Comparison of ENCODE assay signal across 20 cellular contexts in the genomic region with DNA sequence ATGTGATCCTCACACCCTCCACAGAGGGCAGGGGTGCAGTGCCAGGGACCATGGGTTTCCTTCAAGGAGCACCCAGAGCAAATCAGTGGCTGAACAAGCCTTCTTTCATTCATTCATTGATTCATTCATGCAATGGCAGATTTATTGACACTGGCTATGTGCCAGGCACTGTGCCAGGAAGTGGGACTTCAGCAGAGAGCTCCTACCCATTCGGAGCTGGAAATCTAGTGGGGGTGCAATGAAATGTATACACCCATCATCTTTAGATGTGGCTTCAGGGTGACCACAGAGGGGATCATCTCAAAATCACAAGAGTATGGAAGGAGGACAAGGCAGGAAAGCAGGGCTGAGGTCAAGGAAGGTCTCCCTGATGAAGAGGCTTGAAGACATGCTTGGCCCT. TPM values are rescaled to one million over a fixed set of nuclear protein-coding genes. Genes with fewer than 3 reads are reported as not detected.
A peak's percentile ranks its signal among the peaks of the same experiment; 100 is the strongest.
DNase-seq lines count a peak whose midpoint lies in the region; ATAC-seq and TF ChIP-seq lines count a peak whose summit lies in the region.
"Had no signal": no experiment of that assay in that cellular context is flagged by ENCODE, and none has a peak within 500 bp of the region (broad histone marks: within the 10 kb centered on the region; RNA-seq: fewer than 3 reads in every experiment).

No MANE protein-coding gene starts in this region.

- no peaks in the 10 kb centered on the region for H3K9me2 ChIP-seq in HCT116 (ENCODE audit: insufficient read depth)

- intact Hi-C loops in HCT116 (cut with micrococcal nuclease) (no loop called here), mucosa of descending colon (cut with DNase I, micrococcal nuclease) (no loop called here)

- no peak overlapping the region for H3K4me2 ChIP-seq in HCT116 (ENCODE audit: low read length)
- H3K4me2 ChIP-seq: KMS-11 had no signal

- BruUV-seq in HCT116 (replicated peaks; lab: Mats Ljungman, UMichigan) = no TSS peak

- H3K27me3 ChIP-seq in HCT116 (ENCODE audit: insufficient read depth, low read length) (no peaks in the 10 kb centered on the region), brain microvascular endothelial cell (replicated peaks) (no peaks in the 10 kb centered on the region)
- H3K27me3 ChIP-seq: sigmoid colon, upper lobe of left lung had no signal

- TF ChIP-seq CTCF in HCT116 (IDR thresholded peaks at IDR 0.05 in 2 of 3, conservative IDR thresholded peaks at IDR 0.05 in 1 of 3; ENCODE audit: borderline replicate concordance in 1 of 3, insufficient read depth in 1 of 3, low read depth in 2 of 3, low read length in 2 of 3) (no peak), mucosa of descending colon (IDR thresholded peaks at IDR 0.05) (no peak), brain microvascular endothelial cell (IDR thresholded peaks at IDR 0.05; ENCODE audit: low read depth, low read length, missing control alignments) (no peak), GM13976 (IDR thresholded peaks at IDR 0.05; ENCODE audit: borderline replicate concordance, control extremely low read depth, extremely low read depth, insufficient read depth, missing control alignments) (no peak)

- POLR2A ChIA-PET in HCT116 (lab: Charles Lee) = no interaction called here

- no peaks in the 10 kb centered on the region for H3K79me2 ChIP-seq in HCT116 (ENCODE audit: insufficient read depth, low read length)

- ATAC-seq in HCT116 (0 out of 2 replicates have a peak, but pooled peaks have one; percentile 18), mucosa of descending colon (peak; percentile 2), HG03571 (IDR thresholded peaks at IDR 0.05; ENCODE audit: unreplicated experiment) (no peak)
- ATAC-seq: activated CD4-positive, CD25-positive, alpha-beta regulatory T cell treated with anti-CD3 and anti-CD28 coated beads, Interleukin-2, amount 50 U/mL, for 24 hours; activated CD8-positive, alpha-beta T cell treated with anti-CD3 and anti-CD28 coated beads, Interleukin-2, amount 10 ng/mL, durations not matched to agents 7 days and 5 days had no signal

- H3K36me3 ChIP-seq in HCT116 (ENCODE audit: control insufficient read depth in 1 of 2, insufficient read depth in 2 of 2, low read length in 2 of 2) (no peaks in the 10 kb centered on the region), mucosa of descending colon (ENCODE audit: low read depth) (no peaks in the 10 kb centered on the region), brain microvascular endothelial cell (replicated peaks) (no peaks in the 10 kb centered on the region)

- TF ChIP-seq RAD21 in HCT116 (IDR thresholded peaks at IDR 0.05; ENCODE audit: low read depth) = no peak

- H2AFZ ChIP-seq in HCT116 (ENCODE audit: low read depth, low read length, poor library complexity, severe bottlenecking) = no peak overlapping the region

- H3K4me3 ChIP-seq in HCT116 (replicated peaks in 1 of 2; ENCODE audit: low read depth in 1 of 2, low read length in 2 of 2) (no peak overlapping the region), mucosa of descending colon (no peak overlapping the region), brain microvascular endothelial cell (ENCODE audit: low read depth, low read length) (no peak overlapping the region)
- H3K4me3 ChIP-seq: sigmoid colon, upper lobe of left lung had no signal

- H3K27ac ChIP-seq in HCT116 (ENCODE audit: low read depth, low read length) (no peak overlapping the region), brain microvascular endothelial cell (no peak overlapping the region)
- H3K27ac ChIP-seq: KMS-11, sigmoid colon, upper lobe of left lung had no signal

- H3K9ac ChIP-seq in HCT116 (ENCODE audit: low read length) = no peak overlapping the region
- H3K9ac ChIP-seq: KMS-11 had no signal

- RAD21 ChIA-PET in HCT116 (lab: Charles Lee; ENCODE audit: low non-redundant PET in 1 of 2, low total read pairs in 2 of 2, uncharacterized antibody in 2 of 2, unreplicated experiment in 2 of 2) = no interaction called here

- CTCF ChIA-PET in HCT116 (lab: Charles Lee) = no interaction called here

- H4K20me1 ChIP-seq in HCT116 (ENCODE audit: insufficient read depth) = no peaks in the 10 kb centered on the region

- H3K9me3 ChIP-seq in HCT116 (ENCODE audit: control insufficient read depth in 1 of 2, insufficient read depth in 1 of 2, low read depth in 1 of 2, low read length in 2 of 2) (no peaks in the 10 kb centered on the region), mucosa of descending colon (no peaks in the 10 kb centered on the region)
- H3K9me3 ChIP-seq: sigmoid colon, upper lobe of left lung had no signal

- TF ChIP-seq POLR2A in HCT116 (IDR thresholded peaks at IDR 0.05; ENCODE audit: borderline replicate concordance, extremely low read depth, insufficient read depth, insufficient read length) = no peak

- in situ Hi-C loops in brain microvascular endothelial cell (cut with HindIII; ENCODE audit: low pct_ligation_motif_present, low sequenced_read_pairs) = no loop called here
- in situ Hi-C loops in GM13976 (cut with MboI; ENCODE audit: low sequenced_read_pairs, unreplicated experiment) = no loop called here

- H3K4me1 ChIP-seq in HCT116 (ENCODE audit: control insufficient read depth in 1 of 2, insufficient read depth in 2 of 2, low read length in 2 of 2) (peaks cover 7 to 8% of the 10 kb centered on the region in 2 experiments; a peak in 3 of 4 replicates), mucosa of descending colon (ENCODE audit: low read depth) (peaks cover 32% of the 10 kb centered on the region)
- H3K4me1 ChIP-seq: sigmoid colon, upper lobe of left lung had no signal

- DNase-seq in NCI-H2196 (lab: John Stamatoyannopoulos, UW; ENCODE audit: unreplicated experiment) (peak; percentile 7), NCI-H2196 treated with DMSO at 0.1 percent for 48 hours (lab: John Stamatoyannopoulos, UW; ENCODE audit: unreplicated experiment) (no peak), HCT116 (ENCODE audit: low read depth, low spot score) (no peak), SW480 (ENCODE audit: low spot score) (peak; percentile 58), mucosa of descending colon (peak in 1 of 3 donors; percentile 62), brain microvascular endothelial cell (no peak), GM13976 (ENCODE audit: low spot score) (no peak)
- DNase-seq: 8988T; activated CD8-positive, alpha-beta T cell treated with anti-CD3 and anti-CD28 coated beads, Interleukin-2, amount 10 ng/mL, durations not matched to agents 7 days and 5 days; activated naive CD4-positive, alpha-beta T cell; activated T-cell treated with anti-CD3 and anti-CD28 coated beads, Interleukin-2, amount 50 U/mL, for 24 hours; erythroblast; H7; posterior cingulate gyrus; sigmoid colon; stimulated activated CD8-positive, alpha-beta memory T cell treated with anti-CD3 and anti-CD28 coated beads, Interleukin-4, amount 100 ng/mL, for 48 hours; upper lobe of left lung had no signal

TF ChIP-seq in HCT116, 20 proteins besides CTCF, POLR2A, EP300 and RAD21 (continues in another document):
- TF ChIP-seq JUND (IDR thresholded peaks at IDR 0.05) (no peak), POLR2AphosphoS5 (IDR thresholded peaks at IDR 0.05; ENCODE audit: low read depth, low read length) (no peak), CEBPB (IDR thresholded peaks at IDR 0.05; ENCODE audit: low read depth) (no peak), EZH2phosphoT487 (IDR thresholded peaks at IDR 0.05; ENCODE audit: borderline replicate concordance) (no peak), ELF1 (IDR thresholded peaks at IDR 0.05; ENCODE audit: borderline replicate concordance, low read depth) (no peak), MAX (IDR thresholded peaks at IDR 0.05) (no peak), EGR1 (IDR thresholded peaks at IDR 0.05; ENCODE audit: low read depth) (no peak), ZFX (IDR thresholded peaks at IDR 0.05) (no peak), TCF7L2 (IDR thresholded peaks at IDR 0.05; ENCODE audit: borderline replicate concordance, extremely low read depth, insufficient read depth, insufficient read length) (no peak), YY1 (IDR thresholded peaks at IDR 0.05; ENCODE audit: extremely low read depth, insufficient replicate concordance, low read depth, low read length) (no peak), SIN3A (IDR thresholded peaks at IDR 0.05; ENCODE audit: low read depth) (no peak), SRF (IDR thresholded peaks at IDR 0.05; ENCODE audit: low read depth) (no peak), FOSL1 (IDR thresholded peaks at IDR 0.05; ENCODE audit: low read depth) (no peak), ZBTB33 (IDR thresholded peaks at IDR 0.05; ENCODE audit: extremely low read depth, insufficient replicate concordance, low read length) (no peak), ZNF274 (IDR thresholded peaks at IDR 0.05; ENCODE audit: low read depth, low read length) (no peak)

RNA-seq across cellular contexts. Expression of gene SLC6A9, which starts 18.9 kb away (rescaled TPM):
- total RNA-seq in HCT116 (2021; ENCODE audit: unreplicated experiment) = 12.8 TPM
- polyA plus RNA-seq in HCT116 (2012) = 16.5 and 19.8 TPM in 2 replicates
- 10 to 100 TPM; 21.1 to 52.5 (median 38.1) TPM for total RNA-seq in mucosa of descending colon

RNA-seq across cellular contexts. Expression of gene CCDC24, which starts 21.0 kb away (rescaled TPM):
- 23.3 TPM for total RNA-seq in HCT116 (2021; ENCODE audit: unreplicated experiment)
- 20.0 and 20.7 TPM in 2 replicates for polyA plus RNA-seq in HCT116 (2012)
- 10 to 100 TPM; 13.4 to 19.6 (median 16.9) TPM for total RNA-seq in mucosa of descending colon

RNA-seq across cellular contexts. Expression of gene B4GALT2, which starts 33.4 kb away (rescaled TPM):
- total RNA-seq in HCT116 (2021; ENCODE audit: unreplicated experiment) (76.8 TPM), mucosa of descending colon (10 to 100 TPM; 20.0 to 33.6 (median 28.1) TPM)
- polyA plus RNA-seq in HCT116 (2012) = 63.9 and 73.1 TPM in 2 replicates

RNA-seq across cellular contexts. Expression of gene ATP6V0B, which starts 37.7 kb away (rescaled TPM):
- total RNA-seq in HCT116 (2021; ENCODE audit: unreplicated experiment) (122 TPM), mucosa of descending colon (100 to 1,000 TPM; 116 to 184 (median 158) TPM)
- 142 and 154 TPM in 2 replicates for polyA plus RNA-seq in HCT116 (2012)

RNA-seq across cellular contexts. Expression of gene DPH2, which starts 42.6 kb away (rescaled TPM):
- total RNA-seq in HCT116 (2021; ENCODE audit: unreplicated experiment) = 53.2 TPM
- polyA plus RNA-seq in HCT116 (2012) = 31.5 and 32.2 TPM in 2 replicates
- 10 to 100 TPM; 16.5 to 23.3 (median 17.9) TPM for total RNA-seq in mucosa of descending colon

Comparison
In these comparisons a context has a peak if more than half of its experiments do, and no peak if none do; other contexts are left out.
1. DNase-seq: peak in NCI-H2196 (single experiment) and SW480 (single experiment); none in NCI-H2196 treated with DMSO at 0.1 percent for 48 hours (single experiment), HCT116 (single experiment), brain microvascular endothelial cell (single experiment) and GM13976 (single experiment).